ENCODE assay signal across 2 cellular contexts in genomic region chr9:77843088-77843985, GRCh38.
TF ChIP-seq lines count a peak whose summit lies in the region.

No MANE protein-coding gene starts in this region.

TF ChIP-seq in IMR-90, 13 proteins besides CTCF, POLR2A, EP300 and RAD21:
- TF ChIP-seq ELK1 (IDR thresholded peaks at IDR 0.05; ENCODE audit: borderline replicate concordance, low read depth, low read length): no peak
- TF ChIP-seq BHLHE40 (IDR thresholded peaks at IDR 0.05; ENCODE audit: low read depth, low read length): no peak
- no peak for TF ChIP-seq CHD1 (IDR thresholded peaks at IDR 0.05; ENCODE audit: low read depth, low read length)

TF ChIP-seq in WTC11, 78 proteins besides CTCF, POLR2A, EP300 and RAD21 (continued from another document):
- TF ChIP-seq ZNF425 (CRISPR knock-in tag; conservative IDR thresholded peaks at IDR 0.05): no peak
- no peak for TF ChIP-seq JAZF1 (CRISPR knock-in tag; IDR thresholded peaks at IDR 0.05)
- TF ChIP-seq MYBL2 (CRISPR knock-in tag; IDR thresholded peaks at IDR 0.05): no peak
- no peak for TF ChIP-seq EMX1 (CRISPR knock-in tag; IDR thresholded peaks at IDR 0.05)
- TF ChIP-seq ZNF281 (CRISPR knock-in tag; IDR thresholded peaks at IDR 0.05): no peak
- TF ChIP-seq ZNF138 (CRISPR knock-in tag; conservative IDR thresholded peaks at IDR 0.05): no peak
- TF ChIP-seq USF2 (CRISPR knock-in tag; IDR thresholded peaks at IDR 0.05): no peak
- TF ChIP-seq GTF2I (CRISPR knock-in tag; conservative IDR thresholded peaks at IDR 0.05): no peak
- TF ChIP-seq ZNF671 (CRISPR knock-in tag; IDR thresholded peaks at IDR 0.05): no peak
- TF ChIP-seq RORB (CRISPR knock-in tag; IDR thresholded peaks at IDR 0.05): no peak
- TF ChIP-seq FOXP4 (CRISPR knock-in tag; IDR thresholded peaks at IDR 0.05): no peak
- TF ChIP-seq TCF7 (CRISPR knock-in tag; IDR thresholded peaks at IDR 0.05; ENCODE audit: low read depth): no peak
- no peak for TF ChIP-seq PREB (CRISPR knock-in tag; IDR thresholded peaks at IDR 0.05; ENCODE audit: borderline replicate concordance)
- TF ChIP-seq KAT7 (CRISPR knock-in tag; IDR thresholded peaks at IDR 0.05; ENCODE audit: borderline replicate concordance): no peak
- no peak for TF ChIP-seq ATF2 (CRISPR knock-in tag; IDR thresholded peaks at IDR 0.05; ENCODE audit: borderline replicate concordance, low read depth)
